ENCODE assay signal across 8 cellular contexts in the genomic region with DNA sequence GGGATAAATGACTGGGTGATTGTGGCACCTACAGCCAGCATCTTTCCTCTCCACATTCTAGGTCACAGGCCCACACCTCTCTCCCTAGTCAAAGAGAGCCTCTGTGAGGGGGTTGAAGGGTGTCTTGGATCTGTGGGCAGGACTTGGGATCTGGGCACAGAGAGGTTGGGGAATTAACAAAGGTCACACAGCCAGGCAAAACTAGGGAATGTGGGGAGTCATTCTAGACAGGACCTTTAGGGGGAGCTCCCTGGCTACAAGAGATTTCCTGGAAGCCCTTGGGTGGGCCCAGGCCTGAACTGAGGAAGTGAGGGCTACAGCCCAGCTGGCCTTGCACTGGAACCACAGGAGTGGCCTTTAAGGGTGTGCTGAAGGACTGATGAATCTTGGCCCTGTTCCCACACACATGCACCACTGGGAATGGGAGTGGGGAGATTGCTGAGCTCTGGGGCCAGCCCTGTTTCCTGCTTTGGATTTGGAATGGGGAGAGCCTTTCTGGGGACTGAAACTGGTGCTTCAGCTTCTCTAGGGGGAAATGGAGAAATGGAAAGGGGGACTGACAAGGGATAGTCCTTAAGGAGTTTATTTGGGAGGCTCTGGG. TPM values are rescaled to one million over a fixed set of nuclear protein-coding genes. Genes with fewer than 3 reads are reported as not detected.
A peak's percentile ranks its signal among the peaks of the same experiment; 100 is the strongest.
DNase-seq lines count a peak whose midpoint lies in the region; ATAC-seq and TF ChIP-seq lines count a peak whose summit lies in the region.

No MANE protein-coding gene starts in this region.

- H3K4me1 ChIP-seq in OCI-LY1 (ENCODE audit: insufficient read depth, low read length, severe bottlenecking) (peaks cover 67% of the 10 kb centered on the region), right cardiac atrium (ENCODE audit: control insufficient read depth, insufficient read depth, low read length) (peaks cover 19% of the 10 kb centered on the region), gastrocnemius medialis (peaks cover 42 to 52% of the 10 kb centered on the region in 2 donors)

- H3K9ac ChIP-seq in OCI-LY1 (ENCODE audit: low read length) = peak overlapping the region; percentile 60; the same call in 1 of the 2 replicates

- intact Hi-C loops in right cardiac atrium (cut with DNase I) (loop anchor here in 3 of 4 donors (2.0 to 5.0 kb wide), 3 partner anchors 15 to 57 kb away; no protein-coding TSS in a partner anchor), gastrocnemius medialis (cut with DNase I; ENCODE audit: low total_unique reads) (loop anchor here (5.0 to 10.0 kb wide), 2 partner anchors 112 to 539 kb away; a partner anchor contains a TSS)

- H3K79me2 ChIP-seq in OCI-LY1 (ENCODE audit: insufficient read depth, low read length) = no peaks in the 10 kb centered on the region

- DNase-seq in COR-L47 (lab: John Stamatoyannopoulos, UW) (peak; percentile 84), astrocyte of the hippocampus (ENCODE audit: low read depth, low spot score) (peak; percentile 84), right cardiac atrium (peak; percentile 92 to 94 (median 92)), gastrocnemius medialis (peak; percentile 70 to 83)
- DNase-seq in stimulated activated CD4-positive, alpha-beta T cell treated with anti-CD3 and anti-CD28 coated beads, Interleukin-4, amount 100 ng/mL, for 1 hour = no peak
- no peak for DNase-seq in effector CD8-positive, alpha-beta T cell (lab: John Stamatoyannopoulos, UW)

- ATAC-seq in GM21723 (IDR thresholded peaks at IDR 0.05; ENCODE audit: unreplicated experiment) (peak; percentile 20), right cardiac atrium (peak; percentile 75 to 80), gastrocnemius medialis (peak in 1 of 2 donors; percentile 11)

- in situ Hi-C loops in gastrocnemius medialis (cut with MboI; ENCODE audit: low sequenced_read_pairs in 4 of 4) = loop anchor here in 1 of 4 donors (10.0 kb wide), 1 partner anchor 59 kb away; no protein-coding TSS in a partner anchor

- no peaks in the 10 kb centered on the region for H3K27me3 ChIP-seq in OCI-LY1 (ENCODE audit: insufficient read depth, low read length)
- H3K27me3 ChIP-seq in right cardiac atrium (ENCODE audit: control insufficient read depth, insufficient read depth) = no peaks in the 10 kb centered on the region
- no peaks in the 10 kb centered on the region for H3K27me3 ChIP-seq in gastrocnemius medialis

- TF ChIP-seq POLR2A in gastrocnemius medialis (IDR thresholded peaks at IDR 0.05) = no peak

- H3F3A ChIP-seq in OCI-LY1 (ENCODE audit: insufficient read depth, low read length) = 0 out of 2 replicates have a peak, but pooled peaks cover 6% of the 10 kb centered on the region

- H3K4me2 ChIP-seq in OCI-LY1 (ENCODE audit: low read length) = peak overlapping the region; percentile 98

- peak; percentile 78 for TF ChIP-seq CTCF in OCI-LY1 (IDR thresholded peaks at IDR 0.05; ENCODE audit: low read length)
- peak; percentile 63 to 79 (median 77) for TF ChIP-seq CTCF in gastrocnemius medialis (IDR thresholded peaks at IDR 0.05 in 4 of 5, conservative IDR thresholded peaks at IDR 0.05 in 1 of 5)

- no peaks in the 10 kb centered on the region for H3K36me3 ChIP-seq in OCI-LY1 (ENCODE audit: insufficient read depth, low read length)
- no peaks in the 10 kb centered on the region for H3K36me3 ChIP-seq in gastrocnemius medialis

- peak overlapping the region; percentile 98 for H3K27ac ChIP-seq in OCI-LY1 (ENCODE audit: low read depth, low read length, poor library complexity, severe bottlenecking)
- peak overlapping the region; percentile 66 for H3K27ac ChIP-seq in right cardiac atrium (ENCODE audit: low read length)
- H3K27ac ChIP-seq in gastrocnemius medialis = peak overlapping the region; percentile 96 to 99 (median 98)

- H2AFZ ChIP-seq in OCI-LY1 (ENCODE audit: low read length) = no peak overlapping the region

- H3K9me3 ChIP-seq in OCI-LY1 (ENCODE audit: low read length) (no peaks in the 10 kb centered on the region), right cardiac atrium (ENCODE audit: control insufficient read depth, low read length) (no peaks in the 10 kb centered on the region), gastrocnemius medialis (no peaks in the 10 kb centered on the region)

- H3K4me3 ChIP-seq in OCI-LY1 (ENCODE audit: low read depth, low read length, poor library complexity, severe bottlenecking) = no peak overlapping the region
- no peak overlapping the region for H3K4me3 ChIP-seq in right cardiac atrium (ENCODE audit: low read length)
- no peak overlapping the region for H3K4me3 ChIP-seq in gastrocnemius medialis

- no peaks in the 10 kb centered on the region for H3K9me2 ChIP-seq in OCI-LY1 (ENCODE audit: low read depth, low read length)

- H4K20me1 ChIP-seq in OCI-LY1 (ENCODE audit: insufficient read depth, low read length) = no peaks in the 10 kb centered on the region

RNA-seq across cellular contexts. Expression of a gene that starts 12.4 kb away (rescaled TPM):
- total RNA-seq in right cardiac atrium (10 to 100 TPM; 33.9 to 70.5 (median 55.9) TPM), gastrocnemius medialis (10 to 100 TPM; 38.5 to 83.8 (median 60.9) TPM)
- polyA plus RNA-seq in right cardiac atrium = 47.5 TPM

Comparison
In these comparisons a context has a peak if more than half of its experiments do, and no peak if none do; other contexts are left out.
1. DNase-seq: peak in COR-L47 (single experiment), astrocyte of the hippocampus (single experiment), right cardiac atrium (3 of 3) and gastrocnemius medialis (2 of 2); none in stimulated activated CD4-positive, alpha-beta T cell treated with anti-CD3 and anti-CD28 coated beads, Interleukin-4, amount 100 ng/mL, for 1 hour (single experiment) and effector CD8-positive, alpha-beta T cell (single experiment).
2. Peak in every context shown above with its lines, with median percentiles within 50 percentile points of each other: H3K27ac ChIP-seq.